In the genomic region with DNA sequence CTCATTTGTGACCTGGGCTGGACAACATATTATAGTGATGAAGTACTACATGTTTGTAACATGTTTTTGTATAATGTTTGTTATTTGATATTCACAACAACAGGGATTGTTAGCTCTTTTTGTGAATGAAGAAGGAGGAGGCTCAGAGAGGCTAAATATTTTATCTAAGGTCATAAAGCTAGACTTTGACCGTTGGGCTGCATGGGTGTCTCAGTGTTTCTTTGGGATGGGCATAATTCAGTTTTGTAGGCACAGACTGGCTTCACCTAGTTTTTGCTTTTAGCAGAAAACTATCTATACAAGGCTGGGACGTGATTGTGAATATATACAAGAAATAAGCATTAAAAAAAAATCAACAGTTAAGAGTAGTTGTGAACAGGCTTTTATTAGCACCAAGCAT, we compare ENCODE assay signal across 17 cellular contexts. TPM values are rescaled to one million over a fixed set of nuclear protein-coding genes. Genes with fewer than 3 reads are reported as not detected.
DNase-seq lines count a peak whose midpoint lies in the region; ATAC-seq, FAIRE-seq and TF ChIP-seq lines count a peak whose summit lies in the region.
"Had no signal": no experiment of that assay in that cellular context is flagged by ENCODE, and none has a peak within 500 bp of the region (broad histone marks: within the 10 kb centered on the region; RNA-seq: fewer than 3 reads in every experiment).

No MANE protein-coding gene starts in this region.

- H3K4me3 ChIP-seq in IMR-90 (ENCODE audit: insufficient read depth, low read depth, low read length): no peak overlapping the region
- H3K4me3 ChIP-seq: GM12878, GM23248, HAP-1 had no signal

- H3K4me3 Mint-ChIP-seq in mesothelial cell of epicardium: no peak overlapping the region
- H3K4me3 Mint-ChIP-seq in activated T-helper 2 cell treated with anti-CD3 and anti-CD28 coated beads, Interferon-gamma antibody, Interleukin-2, Interleukin-4, amounts not matched to agents 10 μg/mL and 5 μg/mL and 100 μg/mL, durations not matched to agents 14 hours and 24 hours and 36 hours (ENCODE audit: low read depth): no peak overlapping the region
- H3K4me3 Mint-ChIP-seq: CD4-positive, alpha-beta memory T cell; HFFc6 had no signal

- H3K14ac ChIP-seq in IMR-90 (replicated peaks; ENCODE audit: low read depth, low read length): no peak overlapping the region

- no peak overlapping the region for H2BK20ac ChIP-seq in IMR-90 (ENCODE audit: low read depth, low read length)

- no peaks in the 10 kb centered on the region for H3K27me3 Mint-ChIP-seq in mesothelial cell of epicardium (ENCODE audit: low read depth)
- no peaks in the 10 kb centered on the region for H3K27me3 Mint-ChIP-seq in activated T-helper 2 cell treated with anti-CD3 and anti-CD28 coated beads, Interferon-gamma antibody, Interleukin-2, Interleukin-4, amounts not matched to agents 10 μg/mL and 5 μg/mL and 100 μg/mL, durations not matched to agents 14 hours and 24 hours and 36 hours (ENCODE audit: low read depth)
- H3K27me3 Mint-ChIP-seq: CD4-positive, alpha-beta memory T cell had no signal

- no peak overlapping the region for H3K4ac ChIP-seq in IMR-90 (ENCODE audit: low read depth, low read length)

- TF ChIP-seq RAD21 in IMR-90 (IDR thresholded peaks at IDR 0.05; ENCODE audit: low read length): no peak

- no peak overlapping the region for H2AK9ac ChIP-seq in IMR-90 (replicated peaks; ENCODE audit: low read depth, low read length, poor library complexity)

- peak overlapping the region; percentile 27 for H3K27ac Mint-ChIP-seq in mesothelial cell of epicardium
- H3K27ac Mint-ChIP-seq in activated T-helper 2 cell treated with anti-CD3 and anti-CD28 coated beads, Interferon-gamma antibody, Interleukin-2, Interleukin-4, amounts not matched to agents 10 μg/mL and 5 μg/mL and 100 μg/mL, durations not matched to agents 14 hours and 24 hours and 36 hours: no peak overlapping the region
- H3K27ac Mint-ChIP-seq: CD4-positive, alpha-beta memory T cell; HFFc6 had no signal

- no peak for ATAC-seq in IMR-90 (ENCODE audit: low read depth)
- ATAC-seq in activated CD4-positive, CD25-positive, alpha-beta regulatory T cell treated with anti-CD3 and anti-CD28 coated beads, Interleukin-2, amount 50 U/mL, for 24 hours: no peak
- no peak for ATAC-seq in HG02571 (IDR thresholded peaks at IDR 0.05; ENCODE audit: unreplicated experiment)
- ATAC-seq: GM12878 had no signal

- dilution Hi-C loops in IMR-90 (cut with HindIII; ENCODE audit: low sequenced_read_pairs, unreplicated experiment): no loop called here

- no peaks in the 10 kb centered on the region for H3K4me1 ChIP-seq in IMR-90 (ENCODE audit: control insufficient read depth, insufficient read depth, low read length)
- H3K4me1 ChIP-seq: HAP-1 had no signal

- POLR2A ChIA-PET in IMR-90 (lab: Charles Lee; ENCODE audit: unreplicated experiment): no interaction called here

- H4K20me1 ChIP-seq in IMR-90 (ENCODE audit: insufficient read depth, low read length): peaks cover 6% of the 10 kb centered on the region; the same call in 1 of the 2 replicates

- H3K4me1 Mint-ChIP-seq in mesothelial cell of epicardium: no peaks in the 10 kb centered on the region
- peaks cover 4% of the 10 kb centered on the region for H3K4me1 Mint-ChIP-seq in activated T-helper 2 cell treated with anti-CD3 and anti-CD28 coated beads, Interferon-gamma antibody, Interleukin-2, Interleukin-4, amounts not matched to agents 10 μg/mL and 5 μg/mL and 100 μg/mL, durations not matched to agents 14 hours and 24 hours and 36 hours (ENCODE audit: low read depth)

- intact Hi-C loops in IMR-90 (cut with micrococcal nuclease): no loop called here
- intact Hi-C loops in activated T-helper 2 cell treated with anti-CD3 and anti-CD28 coated beads, Interferon-gamma antibody, Interleukin-2, Interleukin-4, amounts not matched to agents 10 μg/mL and 5 μg/mL and 100 μg/mL, durations not matched to agents 14 hours and 24 hours and 36 hours (cut with micrococcal nuclease): no loop called here

- no peak overlapping the region for H3K18ac ChIP-seq in IMR-90 (ENCODE audit: low read depth, low read length)

- H4K91ac ChIP-seq in IMR-90 (ENCODE audit: insufficient read depth, low read depth, low read length): no peak overlapping the region

- H3K9me3 ChIP-seq in IMR-90 (ENCODE audit: control insufficient read depth, insufficient read depth, low read length): no peaks in the 10 kb centered on the region
- H3K9me3 ChIP-seq: Caco-2, HAP-1 had no signal

- TF ChIP-seq POLR2A in H54 (IDR thresholded peaks at IDR 0.05; ENCODE audit: low read depth, low read length) (no peak), IMR-90 (IDR thresholded peaks at IDR 0.05; ENCODE audit: low read depth, low read length) (no peak)

- H2BK15ac ChIP-seq in IMR-90 (ENCODE audit: low read depth, low read length): no peak overlapping the region

- no peak overlapping the region; the same call in 1 of the 2 replicates for H3K27ac ChIP-seq in IMR-90 (ENCODE audit: insufficient read depth, low read length)
- H3K27ac ChIP-seq: GM23248 had no signal

- FAIRE-seq in H54 (lab: Jason Lieb, UNC): peak; percentile 11
- FAIRE-seq: G401.6, GM12878, GM19239 had no signal

- no peak for DNase-seq in H54 (ENCODE audit: insufficient read length, low spot score)
- no peak for DNase-seq in IMR-90
- no peak for DNase-seq in mesothelial cell of epicardium (ENCODE audit: low spot score in 2 of 2, unreplicated experiment in 2 of 2)
- DNase-seq in activated T-helper 2 cell treated with anti-CD3 and anti-CD28 coated beads, Interferon-gamma antibody, Interleukin-2, Interleukin-4, amounts not matched to agents 10 μg/mL and 5 μg/mL and 100 μg/mL, durations not matched to agents 14 hours and 24 hours and 36 hours (ENCODE audit: low spot score): no peak
- DNase-seq: C1 segment of cervical spinal cord; Caco-2; CD4-positive, alpha-beta memory T cell; DMS153; DND-41; GM23248; HFFc6 had no signal

- peaks cover 3% of the 10 kb centered on the region; the same call in 1 of the 2 replicates for H3K9me1 ChIP-seq in IMR-90 (ENCODE audit: insufficient read depth, low read length)

- CTCF ChIA-PET in IMR-90 (lab: Yijun Ruan, JAX): no interaction called here

- H3K4me2 ChIP-seq in IMR-90 (ENCODE audit: low read depth, low read length): no peak overlapping the region

- no peak overlapping the region for H4K8ac ChIP-seq in IMR-90 (ENCODE audit: low read depth in 2 of 2, low read length in 2 of 2)

- no peak overlapping the region for H2BK120ac ChIP-seq in IMR-90 (ENCODE audit: low read depth, low read length)

- H3K9me3 Mint-ChIP-seq in mesothelial cell of epicardium: no peaks in the 10 kb centered on the region
- no peaks in the 10 kb centered on the region for H3K9me3 Mint-ChIP-seq in activated T-helper 2 cell treated with anti-CD3 and anti-CD28 coated beads, Interferon-gamma antibody, Interleukin-2, Interleukin-4, amounts not matched to agents 10 μg/mL and 5 μg/mL and 100 μg/mL, durations not matched to agents 14 hours and 24 hours and 36 hours
- H3K9me3 Mint-ChIP-seq: CD4-positive, alpha-beta memory T cell; HFFc6 had no signal

- no peaks in the 10 kb centered on the region for H3K27me3 ChIP-seq in IMR-90 (ENCODE audit: control insufficient read depth, insufficient read depth, low read length)

- 0 out of 2 replicates have a peak overlapping the region, but pooled peaks have one; percentile 68 for H3K23ac ChIP-seq in IMR-90 (ENCODE audit: low read depth, low read length)

- no peak overlapping the region for H2BK5ac ChIP-seq in IMR-90 (ENCODE audit: low read depth, low read length, poor library complexity, severe bottlenecking)

- peaks cover 22% of the 10 kb centered on the region for H3K36me3 ChIP-seq in IMR-90 (ENCODE audit: control insufficient read depth, insufficient read depth, low read length)

- no peak overlapping the region for H2AFZ ChIP-seq in IMR-90 (replicated peaks; ENCODE audit: low read length, poor library complexity)
- H2AFZ ChIP-seq: GM23248 had no signal

- in situ Hi-C loops in IMR-90 (cut with MboI; ENCODE audit: low sequenced_read_pairs): no loop called here

- H3K56ac ChIP-seq in IMR-90 (ENCODE audit: extremely low read depth, insufficient read depth, low read length): no peak overlapping the region

- no peak overlapping the region for H4K5ac ChIP-seq in IMR-90 (ENCODE audit: low read depth, low read length)

- peaks cover 34% of the 10 kb centered on the region for H3K36me3 Mint-ChIP-seq in mesothelial cell of epicardium
- H3K36me3 Mint-ChIP-seq in activated T-helper 2 cell treated with anti-CD3 and anti-CD28 coated beads, Interferon-gamma antibody, Interleukin-2, Interleukin-4, amounts not matched to agents 10 μg/mL and 5 μg/mL and 100 μg/mL, durations not matched to agents 14 hours and 24 hours and 36 hours (ENCODE audit: low read depth): peaks cover 51% of the 10 kb centered on the region

- no CpG with 5 or more reads among the region's 2 CpGs for WGBS in IMR-90 (ENCODE audit: extremely low coverage in 2 of 2, insufficient read length in 1 of 2), 2 experiments

- no peak overlapping the region for H3K9ac ChIP-seq in IMR-90 (ENCODE audit: low read depth, low read length)
- H3K9ac ChIP-seq: GM23248 had no signal

- TF ChIP-seq CTCF in IMR-90 (conservative IDR thresholded peaks at IDR 0.05; ENCODE audit: low read depth, low read length) (no peak), mesothelial cell of epicardium (IDR thresholded peaks at IDR 0.05; ENCODE audit: unreplicated experiment) (no peak)

- BruUV-seq in IMR-90 (replicated peaks; lab: Mats Ljungman, UMichigan): no TSS peak

- no peak overlapping the region for H2AK5ac ChIP-seq in IMR-90 (ENCODE audit: low read depth, low read length)

- peaks cover 24 to 50% of the 10 kb centered on the region in 2 experiments for H3K79me1 ChIP-seq in IMR-90 (ENCODE audit: low read depth in 1 of 2, low read length in 2 of 2)

RNA-seq across cellular contexts. Expression of a gene that starts 15.0 kb away (rescaled TPM):
- 48.8 and 106 TPM in 2 replicates for total RNA-seq in IMR-90 (2012; rRNA removed)
- polyA plus RNA-seq in IMR-90 (2012; rRNA removed): 58.3 and 72.7 TPM in 2 replicates
- polyA plus RNA-seq in IMR-90 (2012; cell fraction: cytosol; rRNA removed): 42.1 and 49.5 TPM in 2 replicates
- 9.1 and 17.4 TPM in 2 replicates for polyA plus RNA-seq in IMR-90 (2012; cell fraction: nucleus; rRNA removed; ENCODE audit: low replicate concordance)
- total RNA-seq in mesothelial cell of epicardium: 22.4 to 25.2 TPM (median 23.9 TPM) in 3 replicates
- 30.7 and 30.9 TPM in 2 replicates for total RNA-seq in activated T-helper 2 cell treated with anti-CD3 and anti-CD28 coated beads, Interferon-gamma antibody, Interleukin-2, Interleukin-4, amounts not matched to agents 10 μg/mL and 5 μg/mL and 100 μg/mL, durations not matched to agents 14 hours and 24 hours and 36 hours

RNA-seq across cellular contexts. Expression of a gene that starts 15.3 kb away (rescaled TPM):
- total RNA-seq in IMR-90 (2012; rRNA removed) (3.2 and 5.6 TPM in 2 replicates), mesothelial cell of epicardium (9.3 to 10.4 TPM (median 9.9 TPM) in 3 replicates)
- 6.6 and 6.7 TPM in 2 replicates for polyA plus RNA-seq in IMR-90 (2012; rRNA removed)
- 3.9 and 8.0 TPM in 2 replicates for polyA plus RNA-seq in IMR-90 (2012; cell fraction: cytosol; rRNA removed)
- polyA plus RNA-seq in IMR-90 (2012; cell fraction: nucleus; rRNA removed; ENCODE audit: low replicate concordance): 3.3 and 7.2 TPM in 2 replicates
- 7.3 and 7.4 TPM in 2 replicates for total RNA-seq in activated T-helper 2 cell treated with anti-CD3 and anti-CD28 coated beads, Interferon-gamma antibody, Interleukin-2, Interleukin-4, amounts not matched to agents 10 μg/mL and 5 μg/mL and 100 μg/mL, durations not matched to agents 14 hours and 24 hours and 36 hours

RNA-seq across cellular contexts. Expression of a gene that starts 47.0 kb away (rescaled TPM):
- 45.9 and 80.8 TPM in 2 replicates for total RNA-seq in IMR-90 (2012; rRNA removed)
- 61.6 and 72.7 TPM in 2 replicates for polyA plus RNA-seq in IMR-90 (2012; rRNA removed)
- 19.8 and 36.6 TPM in 2 replicates for polyA plus RNA-seq in IMR-90 (2012; cell fraction: cytosol; rRNA removed)
- 5.0 and 40.5 TPM in 2 replicates for polyA plus RNA-seq in IMR-90 (2012; cell fraction: nucleus; rRNA removed; ENCODE audit: low replicate concordance)
- total RNA-seq in mesothelial cell of epicardium: 46.2 to 49.2 TPM (median 46.3 TPM) in 3 replicates
- 1.4 and 1.8 TPM in 2 replicates for total RNA-seq in activated T-helper 2 cell treated with anti-CD3 and anti-CD28 coated beads, Interferon-gamma antibody, Interleukin-2, Interleukin-4, amounts not matched to agents 10 μg/mL and 5 μg/mL and 100 μg/mL, durations not matched to agents 14 hours and 24 hours and 36 hours

Comparison
In these comparisons a context has a peak if more than half of its experiments do, and no peak if none do; other contexts are left out.
1. RNA of a gene that starts 47.0 kb away (total RNA-seq): 46.2 to 49.2 TPM in mesothelial cell of epicardium and 45.9 to 80.8 TPM in IMR-90; 1.4 to 1.8 TPM in activated T-helper 2 cell treated with anti-CD3 and anti-CD28 coated beads, Interferon-gamma antibody, Interleukin-2, Interleukin-4, amounts not matched to agents 10 μg/mL and 5 μg/mL and 100 μg/mL, durations not matched to agents 14 hours and 24 hours and 36 hours; every median in the first group is over 10 times any median in the second.